Comparison of ENCODE assay signal across 9 cellular contexts in the genomic region with DNA sequence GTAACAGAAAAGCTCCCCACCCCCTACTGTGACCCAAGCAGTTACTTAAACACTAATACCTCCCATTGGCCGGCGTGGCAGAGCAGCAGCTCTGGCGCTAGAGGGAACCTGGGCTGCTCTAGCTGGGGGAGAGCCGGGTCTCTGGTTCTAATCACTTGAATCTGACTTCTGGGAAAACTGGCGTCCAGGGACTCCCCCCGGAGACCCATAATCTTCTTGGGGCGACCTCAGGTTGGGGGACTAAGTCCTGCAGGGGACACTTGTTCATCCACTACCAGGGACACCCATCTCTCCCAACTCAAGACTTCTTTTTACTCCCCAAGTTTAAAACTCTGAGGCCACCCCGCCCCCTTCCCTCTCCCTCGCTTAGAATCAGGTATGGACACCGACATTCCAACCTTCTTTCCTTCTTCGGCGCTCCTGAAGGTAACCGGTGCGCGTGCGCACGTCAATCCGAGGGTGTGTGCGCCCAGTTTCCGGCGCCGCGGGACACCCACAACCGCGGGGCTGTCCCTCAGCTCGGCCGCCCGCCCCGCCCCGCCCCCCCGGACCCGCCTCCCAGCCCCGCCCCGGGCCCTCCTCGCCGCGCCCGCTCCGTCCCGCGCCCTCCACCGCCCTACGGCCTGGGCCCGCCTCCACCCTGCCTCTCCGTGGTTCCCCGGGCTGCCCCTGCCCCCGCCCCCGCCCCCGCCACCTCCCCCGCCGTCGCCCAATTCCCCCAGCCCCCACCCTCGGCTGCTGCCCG. TPM values are rescaled to one million over a fixed set of nuclear protein-coding genes. Genes with fewer than 3 reads are reported as not detected.
DNase-seq lines count a peak whose midpoint lies in the region; ATAC-seq and TF ChIP-seq lines count a peak whose summit lies in the region.
"Had no signal": no experiment of that assay in that cellular context is flagged by ENCODE, and none has a peak within 500 bp of the region (broad histone marks: within the 10 kb centered on the region; RNA-seq: fewer than 3 reads in every experiment).

A gene with protein sequence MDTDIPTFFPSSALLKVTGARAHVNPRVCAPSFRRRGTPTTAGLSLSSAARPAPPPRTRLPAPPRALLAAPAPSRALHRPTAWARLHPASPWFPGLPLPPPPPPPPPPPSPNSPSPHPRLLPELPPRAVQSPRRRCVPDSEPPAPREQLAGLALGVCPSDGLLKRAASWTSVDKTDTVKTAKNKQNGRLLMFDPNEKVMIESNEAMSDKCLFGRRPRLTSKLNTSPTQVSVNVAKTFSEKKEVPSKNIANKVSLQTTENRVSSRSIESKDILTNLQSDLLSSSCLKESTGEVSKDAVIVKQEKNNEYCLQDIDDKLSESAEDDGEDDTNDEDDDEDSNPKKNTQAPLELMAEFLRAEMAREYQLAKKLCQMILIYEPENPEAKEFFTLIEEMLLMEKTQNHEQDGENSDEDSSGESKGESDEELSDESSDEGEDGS (plus strand): TSS at position 75 of the 745 bp plus-strand sequence. CDS start 304 bp downstream, at position 379.

- BruUV-seq in PC-9 (replicated peaks; lab: Mats Ljungman, UMichigan) = TSS peak; percentile 92

- H3K4me3 ChIP-seq in CD8-positive, alpha-beta memory T cell (ENCODE audit: low read length) = peak within 1 kb of the TSS; percentile 67
- peak within 1 kb of the TSS; percentile 80 for H3K4me3 ChIP-seq in HUES6 (ENCODE audit: low read depth, low read length)
- peak within 1 kb of the TSS; percentile 74 for H3K4me3 ChIP-seq in PC-9
- peak within 1 kb of the TSS; percentile 71 to 86 (median 78) for H3K4me3 ChIP-seq in fibroblast of lung (replicated peaks in 1 of 4; ENCODE audit: control extremely low read depth in 1 of 4, insufficient read depth in 1 of 4, low read depth in 3 of 4, low read length in 4 of 4)

- peak within 1 kb of the TSS; percentile 76 to 92 (median 84) for H3K4me3 Mint-ChIP-seq in CD8-positive, alpha-beta memory T cell
- H3K4me3 Mint-ChIP-seq in activated T-cell treated with anti-CD3 and anti-CD28 coated beads, Interleukin-2, amount 50 U/mL, for 72 hours = peak within 1 kb of the TSS; percentile 88 to 92
- H3K4me3 Mint-ChIP-seq in naive thymus-derived CD8-positive, alpha-beta T cell = peak within 1 kb of the TSS; percentile 80 to 92 (median 86)
- peak within 1 kb of the TSS; percentile 79 for H3K4me3 Mint-ChIP-seq in stimulated activated memory B cell treated with anti-CD40 and anti-IgM and Interleukin-4, amounts not matched to agents 10 μg/mL and 1 μg/mL and 100 μg/mL, for 72 hours

- no peaks in the 10 kb centered on the region for H3F3A ChIP-seq in PC-9 (ENCODE audit: insufficient read depth, low read depth)

- TF ChIP-seq CTCF in PC-9 (conservative IDR thresholded peaks at IDR 0.05) = no peak; the same call in 1 of the 2 replicates
- peak; percentile 30 to 39 for TF ChIP-seq CTCF in fibroblast of lung (conservative IDR thresholded peaks at IDR 0.05 in 1 of 2, IDR thresholded peaks at IDR 0.05 in 1 of 2; ENCODE audit: low read depth in 1 of 2, low read length in 2 of 2)

- peak within 1 kb of the TSS; percentile 91 for H3K9ac ChIP-seq in HUES6 (ENCODE audit: low read length)
- peak within 1 kb of the TSS; percentile 30 for H3K9ac ChIP-seq in fibroblast of lung (ENCODE audit: insufficient read depth, low read length)

- no peaks in the 10 kb centered on the region for H3K27me3 ChIP-seq in CD8-positive, alpha-beta memory T cell (ENCODE audit: insufficient read depth, low read length, poor library complexity, severe bottlenecking)
- H3K27me3 ChIP-seq in HUES6 (ENCODE audit: control insufficient read depth, insufficient read depth, low read length) = no peaks in the 10 kb centered on the region
- H3K27me3 ChIP-seq in PC-9 (ENCODE audit: insufficient read depth, low read depth) = no peaks in the 10 kb centered on the region
- H3K27me3 ChIP-seq in fibroblast of lung (ENCODE audit: control insufficient read depth, insufficient read depth, low read length) = peaks cover 8% of the 10 kb centered on the region

- H3K27ac ChIP-seq in CD8-positive, alpha-beta memory T cell (ENCODE audit: low read depth, low read length) = peak within 1 kb of the TSS; percentile 80
- peak within 1 kb of the TSS; percentile 80 for H3K27ac ChIP-seq in HUES6 (ENCODE audit: low read depth, low read length)
- H3K27ac ChIP-seq in PC-9 = peak within 1 kb of the TSS; percentile 58
- H3K27ac ChIP-seq in fibroblast of lung (ENCODE audit: insufficient read depth, low read length) = peak within 1 kb of the TSS; percentile 43

- H3K9me2 ChIP-seq in PC-9 (ENCODE audit: insufficient read depth) = no peaks in the 10 kb centered on the region

- peaks cover 12 to 19% (median 18%) of the 10 kb centered on the region in 3 donors for H3K4me1 Mint-ChIP-seq in CD8-positive, alpha-beta memory T cell
- H3K4me1 Mint-ChIP-seq in activated T-cell treated with anti-CD3 and anti-CD28 coated beads, Interleukin-2, amount 50 U/mL, for 72 hours (ENCODE audit: low read depth) = peaks cover 16% of the 10 kb centered on the region
- H3K4me1 Mint-ChIP-seq in naive thymus-derived CD8-positive, alpha-beta T cell = peaks cover 1 to 20% (median 16%) of the 10 kb centered on the region in 4 donors
- peaks cover 8% of the 10 kb centered on the region for H3K4me1 Mint-ChIP-seq in stimulated activated memory B cell treated with anti-CD40 and anti-IgM and Interleukin-4, amounts not matched to agents 10 μg/mL and 1 μg/mL and 100 μg/mL, for 72 hours

- no peaks in the 10 kb centered on the region for H3K36me3 Mint-ChIP-seq in CD8-positive, alpha-beta memory T cell
- H3K36me3 Mint-ChIP-seq in activated T-cell treated with anti-CD3 and anti-CD28 coated beads, Interleukin-2, amount 50 U/mL, for 72 hours (ENCODE audit: insufficient read depth in 2 of 2) = no peaks in the 10 kb centered on the region
- H3K36me3 Mint-ChIP-seq in naive thymus-derived CD8-positive, alpha-beta T cell = no peaks in the 10 kb centered on the region
- H3K36me3 Mint-ChIP-seq in stimulated activated memory B cell treated with anti-CD40 and anti-IgM and Interleukin-4, amounts not matched to agents 10 μg/mL and 1 μg/mL and 100 μg/mL, for 72 hours = no peaks in the 10 kb centered on the region

- CTCF ChIA-PET in CD8-positive, alpha-beta memory T cell (lab: Charles Lee) = interaction anchor here (0.6 to 1.5 kb wide), 4 partner anchors 42 to 363 kb away, joined by 3 to 6 read pairs (median 4); no protein-coding TSS in a partner anchor
- CTCF ChIA-PET in PC-9 (lab: Charles Lee) = no interaction called here

- peak; percentile 52 to 73 (median 62) for DNase-seq in CD8-positive, alpha-beta memory T cell
- DNase-seq in PC-9 (peak; percentile 79 to 82), fibroblast of lung (ENCODE audit: low read depth in 2 of 2) (peak; percentile 54 to 62)
- peak; percentile 78 to 80 for DNase-seq in activated T-cell treated with anti-CD3 and anti-CD28 coated beads, Interleukin-2, amount 50 U/mL, for 72 hours
- peak; percentile 34 to 81 (median 58) for DNase-seq in naive thymus-derived CD8-positive, alpha-beta T cell

- H3K9me3 ChIP-seq in CD8-positive, alpha-beta memory T cell (ENCODE audit: low read length) = no peaks in the 10 kb centered on the region
- H3K9me3 ChIP-seq in HUES6 (ENCODE audit: control insufficient read depth, insufficient read depth, low read depth, low read length) (no peaks in the 10 kb centered on the region), PC-9 (ENCODE audit: insufficient read depth, low read depth) (no peaks in the 10 kb centered on the region), fibroblast of lung (ENCODE audit: control insufficient read depth, insufficient read depth, low read depth, low read length) (no peaks in the 10 kb centered on the region)

- H3K9me3 Mint-ChIP-seq in CD8-positive, alpha-beta memory T cell = no peaks in the 10 kb centered on the region
- H3K9me3 Mint-ChIP-seq in activated T-cell treated with anti-CD3 and anti-CD28 coated beads, Interleukin-2, amount 50 U/mL, for 72 hours = no peaks in the 10 kb centered on the region
- H3K9me3 Mint-ChIP-seq in naive thymus-derived CD8-positive, alpha-beta T cell = no peaks in the 10 kb centered on the region
- H3K9me3 Mint-ChIP-seq in stimulated activated memory B cell treated with anti-CD40 and anti-IgM and Interleukin-4, amounts not matched to agents 10 μg/mL and 1 μg/mL and 100 μg/mL, for 72 hours = no peaks in the 10 kb centered on the region

- POLR2A ChIA-PET in CD8-positive, alpha-beta memory T cell (lab: Charles Lee) = interaction anchor here (0.6 kb wide), 1 partner anchor 1170 kb away, joined by 3 read pairs; no protein-coding TSS in a partner anchor
- POLR2A ChIA-PET in PC-9 (lab: Charles Lee; ENCODE audit: unreplicated experiment) = interaction anchor here (0.6 to 1.0 kb wide), 3 partner anchors 31 to 193 kb away, joined by 4 to 12 read pairs (median 5); no protein-coding TSS in a partner anchor
- POLR2A ChIA-PET in naive thymus-derived CD8-positive, alpha-beta T cell (lab: Charles Lee) = interaction anchor here (0.8 kb wide), 1 partner anchor 263 kb away, joined by 4 read pairs; no protein-coding TSS in a partner anchor

- intact Hi-C loops in PC-9 (cut with micrococcal nuclease; ENCODE audit: unreplicated experiment) = loop anchor here (1.0 to 2.0 kb wide), 2 partner anchors 31 to 56 kb away; a partner anchor contains a TSS

- peak; percentile 76 for ATAC-seq in GM21390 (IDR thresholded peaks at IDR 0.05; ENCODE audit: unreplicated experiment)
- peak; percentile 91 to 92 for ATAC-seq in activated T-cell treated with anti-CD3 and anti-CD28 coated beads, Interleukin-2, amount 50 U/mL, for 72 hours (replicated peaks in 1 of 2)
- ATAC-seq in naive thymus-derived CD8-positive, alpha-beta T cell = peak; percentile 77 to 85
- ATAC-seq in stimulated activated memory B cell treated with anti-CD40 and anti-IgM and Interleukin-4, amounts not matched to agents 10 μg/mL and 1 μg/mL and 100 μg/mL, for 72 hours = peak; percentile 91

- H3K79me2 ChIP-seq in PC-9 (ENCODE audit: low read depth) = no peaks in the 10 kb centered on the region
- H3K79me2 ChIP-seq in fibroblast of lung (ENCODE audit: control insufficient read depth, insufficient read depth, low read length) = no peaks in the 10 kb centered on the region

- H4K20me1 ChIP-seq in PC-9 (ENCODE audit: insufficient read depth) = no peaks in the 10 kb centered on the region
- H4K20me1 ChIP-seq in fibroblast of lung (ENCODE audit: control insufficient read depth, extremely low read depth, insufficient read depth, low read length) = no peaks in the 10 kb centered on the region

- peaks cover 3 to 29% of the 10 kb centered on the region in 2 donors for H3K27me3 Mint-ChIP-seq in CD8-positive, alpha-beta memory T cell
- peaks cover 12% of the 10 kb centered on the region for H3K27me3 Mint-ChIP-seq in activated T-cell treated with anti-CD3 and anti-CD28 coated beads, Interleukin-2, amount 50 U/mL, for 72 hours (ENCODE audit: low read depth)
- H3K27me3 Mint-ChIP-seq in naive thymus-derived CD8-positive, alpha-beta T cell = peaks cover 0 to 18% (median 6%) of the 10 kb centered on the region in 5 donors
- H3K27me3 Mint-ChIP-seq in stimulated activated memory B cell treated with anti-CD40 and anti-IgM and Interleukin-4, amounts not matched to agents 10 μg/mL and 1 μg/mL and 100 μg/mL, for 72 hours = peaks cover 19% of the 10 kb centered on the region

- H2AFZ ChIP-seq in PC-9 (peak within 1 kb of the TSS; percentile 87), fibroblast of lung (ENCODE audit: low read length) (peak within 1 kb of the TSS; percentile 88)

- peaks cover 13% of the 10 kb centered on the region for H3K4me1 ChIP-seq in CD8-positive, alpha-beta memory T cell (ENCODE audit: insufficient read depth, low read length)
- H3K4me1 ChIP-seq in HUES6 (ENCODE audit: control insufficient read depth, insufficient read depth, low read length) (peaks cover 12% of the 10 kb centered on the region), PC-9 (replicated peaks; ENCODE audit: insufficient read depth) (no peaks in the 10 kb centered on the region), fibroblast of lung (ENCODE audit: control insufficient read depth, extremely low read depth, insufficient read depth, low read length) (no peaks in the 10 kb centered on the region)

- peak within 1 kb of the TSS; percentile 69 for H3K4me2 ChIP-seq in PC-9
- H3K4me2 ChIP-seq in fibroblast of lung (ENCODE audit: extremely low read depth, insufficient read depth, low read length) = peak within 1 kb of the TSS; percentile 96

- H3K36me3 ChIP-seq in CD8-positive, alpha-beta memory T cell (ENCODE audit: insufficient read depth, low read length) = no peaks in the 10 kb centered on the region
- no peaks in the 10 kb centered on the region for H3K36me3 ChIP-seq in HUES6 (ENCODE audit: control insufficient read depth, insufficient read depth, low read length)
- no peaks in the 10 kb centered on the region for H3K36me3 ChIP-seq in PC-9 (ENCODE audit: low read depth)
- no peaks in the 10 kb centered on the region for H3K36me3 ChIP-seq in fibroblast of lung (ENCODE audit: control insufficient read depth, insufficient read depth, low read length)

- peak within 1 kb of the TSS; percentile 40 to 96 (median 65) for H3K27ac Mint-ChIP-seq in CD8-positive, alpha-beta memory T cell
- H3K27ac Mint-ChIP-seq in activated T-cell treated with anti-CD3 and anti-CD28 coated beads, Interleukin-2, amount 50 U/mL, for 72 hours = no peak within 1 kb of the TSS
- peak within 1 kb of the TSS in 6 of 10 donors; percentile 34 to 87 (median 69) for H3K27ac Mint-ChIP-seq in naive thymus-derived CD8-positive, alpha-beta T cell
- H3K27ac Mint-ChIP-seq in stimulated activated memory B cell treated with anti-CD40 and anti-IgM and Interleukin-4, amounts not matched to agents 10 μg/mL and 1 μg/mL and 100 μg/mL, for 72 hours = no peak within 1 kb of the TSS

RNA-seq across cellular contexts. Expression of the gene that starts here (rescaled TPM):
- not detected for total RNA-seq in CD8-positive, alpha-beta memory T cell
- polyA plus RNA-seq in CD8-positive, alpha-beta memory T cell = not detected
- 1.7 and 2.0 TPM in 2 replicates for total RNA-seq in PC-9 (2021)
- under 1 TPM; 0.46 to 0.58 TPM for total RNA-seq in activated T-cell treated with anti-CD3 and anti-CD28 coated beads, Interleukin-2, amount 50 U/mL, for 72 hours
- total RNA-seq in fibroblast of lung = 3.1 and 4.1 TPM in 2 replicates
- 0.12 TPM in 1 of 2 replicates, not detected in the other for polyA plus RNA-seq in fibroblast of lung
- polyA plus RNA-seq in fibroblast of lung (2012) = 0.22 and 0.34 TPM in 2 replicates
- not detected in 2 replicates for polyA minus RNA-seq in fibroblast of lung (ENCODE audit: low replicate concordance)
- not detected for total RNA-seq in naive thymus-derived CD8-positive, alpha-beta T cell
- polyA plus RNA-seq in naive thymus-derived CD8-positive, alpha-beta T cell = not detected
- total RNA-seq: dermis microvascular lymphatic vessel endothelial cell had no signal

Comparison
In these comparisons a context has a peak if more than half of its experiments do, and no peak if none do; other contexts are left out.
1. Peak in every context shown above with its lines: DNase-seq, ATAC-seq, H3K4me3 ChIP-seq and H3K27ac ChIP-seq.
2. Peak in DNase-seq, H3K4me3 ChIP-seq and H3K27ac ChIP-seq in CD8-positive, alpha-beta memory T cell; RNA of the gene not detected or under 1 TPM.
3. Peak in DNase-seq and ATAC-seq in activated T-cell treated with anti-CD3 and anti-CD28 coated beads, Interleukin-2, amount 50 U/mL, for 72 hours; RNA of the gene not detected or under 1 TPM.
4. Peak in DNase-seq and ATAC-seq in naive thymus-derived CD8-positive, alpha-beta T cell; RNA of the gene not detected or under 1 TPM.
5. H3K27ac Mint-ChIP-seq: peak in CD8-positive, alpha-beta memory T cell (8 of 8) and naive thymus-derived CD8-positive, alpha-beta T cell (6 of 10); none in activated T-cell treated with anti-CD3 and anti-CD28 coated beads, Interleukin-2, amount 50 U/mL, for 72 hours (single experiment) and stimulated activated memory B cell treated with anti-CD40 and anti-IgM and Interleukin-4, amounts not matched to agents 10 μg/mL and 1 μg/mL and 100 μg/mL, for 72 hours (single experiment).